8 cellular contexts compared by ENCODE assay signal in the genomic region with DNA sequence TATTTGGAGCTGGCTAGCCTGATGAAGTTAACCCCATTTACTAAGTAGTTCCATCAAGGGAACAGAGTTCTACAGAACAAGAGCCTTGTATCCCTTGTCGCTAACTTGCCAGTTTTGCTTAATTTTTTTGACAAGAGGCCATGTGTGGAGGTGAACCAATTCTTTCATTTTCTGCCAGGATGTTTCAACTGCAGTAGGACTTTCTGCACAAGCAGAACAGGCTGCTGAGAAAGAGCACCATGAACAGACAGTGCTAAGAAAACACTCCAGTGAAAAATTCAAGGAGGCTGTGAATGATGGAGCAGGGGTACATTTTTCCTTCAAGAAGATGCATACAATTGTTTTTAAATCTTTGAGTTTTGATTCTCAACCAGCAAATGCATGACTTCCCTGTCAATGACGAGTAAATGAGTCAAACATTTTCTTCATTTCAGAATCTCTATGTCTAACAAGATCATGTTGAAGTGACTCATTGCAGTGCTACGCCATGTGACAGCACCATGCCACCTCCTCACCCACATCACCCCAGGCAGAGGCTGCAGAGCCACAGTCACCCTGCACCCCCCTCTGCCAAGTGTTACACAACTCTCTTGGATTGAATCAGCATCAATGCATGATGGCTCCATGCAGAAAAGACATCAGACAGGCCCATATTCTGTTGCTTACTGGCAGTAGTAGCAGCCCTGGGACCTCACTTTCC.
DNase-seq lines count a peak whose midpoint lies in the region; ATAC-seq, FAIRE-seq and TF ChIP-seq lines count a peak whose summit lies in the region.

No MANE protein-coding gene starts in this region.

- H4K20me1 ChIP-seq in OCI-LY7 (ENCODE audit: insufficient read depth, low read length): no peaks in the 10 kb centered on the region

- H3K4me3 ChIP-seq in A549 (no peak overlapping the region), OCI-LY7 (ENCODE audit: low read depth, low read length, poor library complexity, severe bottlenecking) (no peak overlapping the region), sigmoid colon (no peak overlapping the region)

- H3K36me3 ChIP-seq in OCI-LY7 (ENCODE audit: insufficient read depth, low read length) (no peaks in the 10 kb centered on the region), sigmoid colon (no peaks in the 10 kb centered on the region)

- H2AFZ ChIP-seq in OCI-LY7 (ENCODE audit: low read length): no peak overlapping the region

- H3K4me2 ChIP-seq in A549 (peak overlapping the region; percentile 46), OCI-LY7 (ENCODE audit: low read length) (no peak overlapping the region)

- DNase-seq in A549 (ENCODE audit: low read depth in 1 of 2, low spot score in 1 of 2): peak; percentile 72 to 76
- peak; percentile 7 for DNase-seq in HS-27A (ENCODE audit: low read depth)
- DNase-seq in activated naive CD4-positive, alpha-beta T cell (lab: John Stamatoyannopoulos, UW): peak in 3 of 4 experiments; percentile 5 to 24 (median 9)
- peak; percentile 52 for DNase-seq in hepatic stellate cell (ENCODE audit: low spot score)
- peak; percentile 14 to 70 for DNase-seq in stimulated activated CD8-positive, alpha-beta memory T cell treated with anti-CD3 and anti-CD28 coated beads, Interleukin-2, amount 100 ng/mL, for 48 hours (ENCODE audit: low read depth in 2 of 2)
- no peak for DNase-seq in OCI-LY7 (ENCODE audit: low spot score)
- no peak for DNase-seq in HUDEP-2 (lab: John Stamatoyannopoulos, UW; ENCODE audit: unreplicated experiment in 76 of 76)
- DNase-seq in sigmoid colon: no peak

- TF ChIP-seq CTCF in A549 (IDR thresholded peaks at IDR 0.05) (no peak), OCI-LY7 (conservative IDR thresholded peaks at IDR 0.05; ENCODE audit: low read length) (no peak), sigmoid colon (IDR thresholded peaks at IDR 0.05) (no peak)

- no peaks in the 10 kb centered on the region for H3K9me3 ChIP-seq in A549
- H3K9me3 ChIP-seq in OCI-LY7 (ENCODE audit: low read length): no peaks in the 10 kb centered on the region
- H3K9me3 ChIP-seq in sigmoid colon: no peaks in the 10 kb centered on the region

- POLR2A ChIA-PET in A549 (lab: Yijun Ruan, JAX) (no interaction called here), OCI-LY7 (lab: Charles Lee) (no interaction called here)

- peaks cover 16% of the 10 kb centered on the region for H3K4me1 ChIP-seq in A549
- H3K4me1 ChIP-seq in OCI-LY7 (ENCODE audit: insufficient read depth, low read length, poor library complexity, severe bottlenecking): peaks cover 9% of the 10 kb centered on the region
- no peaks in the 10 kb centered on the region for H3K4me1 ChIP-seq in sigmoid colon

- intact Hi-C loops in OCI-LY7 (cut with micrococcal nuclease; ENCODE audit: unreplicated experiment): no loop called here
- intact Hi-C loops in sigmoid colon (cut with DNase I): no loop called here

- no peaks in the 10 kb centered on the region for H3K79me2 ChIP-seq in OCI-LY7 (ENCODE audit: insufficient read depth, low read depth, low read length)

- H3K27ac ChIP-seq in A549 (peak overlapping the region; percentile 39 to 58; a peak in 4 of 6 replicates), OCI-LY7 (ENCODE audit: low read depth, low read length, poor library complexity, severe bottlenecking) (no peak overlapping the region), sigmoid colon (no peak overlapping the region)

- peak; percentile 17 to 50; a peak in 1 of 5 replicates for TF ChIP-seq EP300 in A549 (IDR thresholded peaks at IDR 0.05)
- no peak for TF ChIP-seq EP300 in sigmoid colon (IDR thresholded peaks at IDR 0.05)

- no peaks in the 10 kb centered on the region for H3K27me3 ChIP-seq in sigmoid colon

- TF ChIP-seq RAD21 in A549 (conservative IDR thresholded peaks at IDR 0.05 in 1 of 2, IDR thresholded peaks at IDR 0.05 in 1 of 2): no peak

- no TSS peak for BruUV-seq in OCI-LY7 (replicated peaks; lab: Mats Ljungman, UMichigan)

- peak; percentile 95 for FAIRE-seq in A549 (lab: Jason Lieb, UNC)

- CTCF ChIA-PET in A549 (lab: Yijun Ruan, JAX): no interaction called here
- CTCF ChIA-PET in OCI-LY7 (lab: Charles Lee; ENCODE audit: unreplicated experiment): no interaction called here

- TF ChIP-seq POLR2A in A549 (IDR thresholded peaks at IDR 0.05; ENCODE audit: low read length) (no peak), sigmoid colon (IDR thresholded peaks at IDR 0.05) (no peak)

- H3K9me2 ChIP-seq in OCI-LY7 (ENCODE audit: insufficient read depth, low read length): no peaks in the 10 kb centered on the region

- ATAC-seq in A549: peak; percentile 88 to 100

- 39% methylated on average over 3 of the region's 3 CpGs for WGBS in A549 (ENCODE audit: missing lambda C conversion rate)
- WGBS in sigmoid colon, 2 donors: 75 to 90% methylated on average over 3 of the region's 3 CpGs

TF ChIP-seq in A549, 52 proteins besides CTCF, POLR2A, EP300 and RAD21:
- TF ChIP-seq MAFK (IDR thresholded peaks at IDR 0.05; ENCODE audit: partially characterized antibody) (no peak), CBX8 (IDR thresholded peaks at IDR 0.05) (no peak), JUN (IDR thresholded peaks at IDR 0.05) (peak in 1 of 2 experiments; percentile 41; a peak in 1 of 5 replicates), CEBPB (IDR thresholded peaks at IDR 0.05) (peak; percentile 81 to 90), ESRRA (IDR thresholded peaks at IDR 0.05; ENCODE audit: borderline replicate concordance, low read length) (no peak), NR3C1 (IDR thresholded peaks at IDR 0.05) (no peak), JUNB (IDR thresholded peaks at IDR 0.05) (peak; percentile 81), HDAC2 (IDR thresholded peaks at IDR 0.05) (no peak), KDM1A (IDR thresholded peaks at IDR 0.05; ENCODE audit: low read depth) (no peak), FOXS1 (CRISPR knock-in tag; IDR thresholded peaks at IDR 0.05) (no peak), HOXA7 (CRISPR knock-in tag; IDR thresholded peaks at IDR 0.05) (no peak), CHD2 (IDR thresholded peaks at IDR 0.05; ENCODE audit: low read length, partially characterized antibody) (no peak), TFCP2L1 (CRISPR knock-in tag; IDR thresholded peaks at IDR 0.05) (no peak), FOSB (CRISPR knock-in tag; IDR thresholded peaks at IDR 0.05) (no peak), PHF8 (IDR thresholded peaks at IDR 0.05; ENCODE audit: borderline replicate concordance, low read depth) (no peak), FOSL2 (IDR thresholded peaks at IDR 0.05) (peak; percentile 74), FOSL2 (CRISPR knock-in tag; IDR thresholded peaks at IDR 0.05) (peak; percentile 74)
- TF ChIP-seq, protein P1, sequence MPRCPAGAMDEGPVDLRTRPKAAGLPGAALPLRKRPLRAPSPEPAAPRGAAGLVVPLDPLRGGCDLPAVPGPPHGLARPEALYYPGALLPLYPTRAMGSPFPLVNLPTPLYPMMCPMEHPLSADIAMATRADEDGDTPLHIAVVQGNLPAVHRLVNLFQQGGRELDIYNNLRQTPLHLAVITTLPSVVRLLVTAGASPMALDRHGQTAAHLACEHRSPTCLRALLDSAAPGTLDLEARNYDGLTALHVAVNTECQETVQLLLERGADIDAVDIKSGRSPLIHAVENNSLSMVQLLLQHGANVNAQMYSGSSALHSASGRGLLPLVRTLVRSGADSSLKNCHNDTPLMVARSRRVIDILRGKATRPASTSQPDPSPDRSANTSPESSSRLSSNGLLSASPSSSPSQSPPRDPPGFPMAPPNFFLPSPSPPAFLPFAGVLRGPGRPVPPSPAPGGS (IDR thresholded peaks at IDR 0.05): no peak
- TF ChIP-seq, protein P2, sequence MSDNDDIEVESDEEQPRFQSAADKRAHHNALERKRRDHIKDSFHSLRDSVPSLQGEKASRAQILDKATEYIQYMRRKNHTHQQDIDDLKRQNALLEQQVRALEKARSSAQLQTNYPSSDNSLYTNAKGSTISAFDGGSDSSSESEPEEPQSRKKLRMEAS (IDR thresholded peaks at IDR 0.05): peak; percentile 50
- TF ChIP-seq, protein P3, sequence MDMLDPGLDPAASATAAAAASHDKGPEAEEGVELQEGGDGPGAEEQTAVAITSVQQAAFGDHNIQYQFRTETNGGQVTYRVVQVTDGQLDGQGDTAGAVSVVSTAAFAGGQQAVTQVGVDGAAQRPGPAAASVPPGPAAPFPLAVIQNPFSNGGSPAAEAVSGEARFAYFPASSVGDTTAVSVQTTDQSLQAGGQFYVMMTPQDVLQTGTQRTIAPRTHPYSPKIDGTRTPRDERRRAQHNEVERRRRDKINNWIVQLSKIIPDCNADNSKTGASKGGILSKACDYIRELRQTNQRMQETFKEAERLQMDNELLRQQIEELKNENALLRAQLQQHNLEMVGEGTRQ (IDR thresholded peaks at IDR 0.05): peak; percentile 60
- TF ChIP-seq, protein P4, sequence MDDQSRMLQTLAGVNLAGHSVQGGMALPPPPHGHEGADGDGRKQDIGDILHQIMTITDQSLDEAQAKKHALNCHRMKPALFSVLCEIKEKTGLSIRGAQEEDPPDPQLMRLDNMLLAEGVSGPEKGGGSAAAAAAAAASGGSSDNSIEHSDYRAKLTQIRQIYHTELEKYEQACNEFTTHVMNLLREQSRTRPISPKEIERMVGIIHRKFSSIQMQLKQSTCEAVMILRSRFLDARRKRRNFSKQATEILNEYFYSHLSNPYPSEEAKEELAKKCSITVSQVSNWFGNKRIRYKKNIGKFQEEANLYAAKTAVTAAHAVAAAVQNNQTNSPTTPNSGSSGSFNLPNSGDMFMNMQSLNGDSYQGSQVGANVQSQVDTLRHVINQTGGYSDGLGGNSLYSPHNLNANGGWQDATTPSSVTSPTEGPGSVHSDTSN (IDR thresholded peaks at IDR 0.05): no peak
- TF ChIP-seq, protein P5, sequence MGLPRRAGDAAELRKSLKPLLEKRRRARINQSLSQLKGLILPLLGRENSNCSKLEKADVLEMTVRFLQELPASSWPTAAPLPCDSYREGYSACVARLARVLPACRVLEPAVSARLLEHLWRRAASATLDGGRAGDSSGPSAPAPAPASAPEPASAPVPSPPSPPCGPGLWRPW (IDR thresholded peaks at IDR 0.05): no peak
TF ChIP-seq in A549: peak in this region for 6.

Comparison
In these comparisons a context has a peak if more than half of its experiments do, and no peak if none do; other contexts are left out.
1. DNase-seq: peak in A549 (2 of 2), HS-27A (single experiment), activated naive CD4-positive, alpha-beta T cell (3 of 4), hepatic stellate cell (single experiment) and stimulated activated CD8-positive, alpha-beta memory T cell treated with anti-CD3 and anti-CD28 coated beads, Interleukin-2, amount 100 ng/mL, for 48 hours (2 of 2); none in OCI-LY7 (single experiment), HUDEP-2 (0 of 76) and sigmoid colon (single experiment).
2. H3K27ac ChIP-seq: peak in A549 (2 of 2); none in OCI-LY7 (single experiment) and sigmoid colon (0 of 4).